In the genomic region with DNA sequence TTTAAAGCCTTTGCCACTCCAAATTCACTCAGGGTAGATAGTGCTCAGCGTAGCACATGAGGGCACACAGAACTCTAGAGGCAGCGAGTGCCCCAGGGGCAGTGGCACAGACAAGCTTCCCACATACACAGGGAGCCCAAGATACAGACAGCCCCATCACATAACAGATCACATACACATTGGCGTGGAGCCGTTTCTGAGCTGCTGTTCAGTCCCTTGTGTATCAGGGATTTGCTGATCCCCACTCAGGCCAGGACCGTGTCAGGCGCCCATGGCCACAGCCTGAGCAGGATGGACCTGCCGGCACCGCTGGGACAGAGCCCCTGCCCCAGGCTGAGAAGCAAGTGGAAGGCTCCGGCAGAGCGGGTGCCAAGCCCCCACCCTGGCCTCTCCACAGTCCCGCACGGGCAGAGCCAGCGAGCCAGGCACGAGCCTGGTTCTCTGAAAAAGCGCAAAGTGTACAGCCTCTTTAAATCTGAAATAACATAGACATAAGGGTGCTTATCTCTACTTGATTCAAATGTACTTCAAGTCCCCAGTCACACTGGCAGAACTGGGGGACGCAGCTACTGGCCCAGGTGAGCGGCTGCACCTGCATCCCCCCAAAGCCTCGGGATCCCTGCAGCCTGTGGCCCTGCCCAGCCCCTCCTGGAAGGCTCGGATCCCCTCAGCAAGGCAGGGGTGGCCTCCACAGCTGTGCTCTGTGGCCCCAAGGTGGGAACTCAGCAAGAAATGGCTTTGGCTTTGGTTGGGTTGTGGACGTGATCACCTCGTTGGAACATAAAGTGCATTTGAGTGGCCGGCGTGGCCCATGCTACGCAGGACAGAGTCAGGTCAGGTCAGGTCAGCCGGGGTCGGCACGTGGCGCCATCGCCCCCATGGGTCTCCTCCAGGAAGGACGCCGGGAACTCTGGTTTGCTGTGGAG, we compare ENCODE assay signal across 24 cellular contexts.
"Had no signal": no experiment of that assay in that cellular context is flagged by ENCODE, and none has a peak within 500 bp of the region (broad histone marks: within the 10 kb centered on the region; RNA-seq: fewer than 3 reads in every experiment).

No MANE protein-coding gene starts in this region.

- FAIRE-seq: small intestine had no signal

- DNase-seq: activated B cell treated with CpG ODN at 0.5 μM for 24 hours; activated CD4-positive, alpha-beta T cell treated with anti-CD3 and anti-CD28 coated beads for 36 hours; activated CD4-positive, alpha-beta T cell treated with anti-CD3 and anti-CD28 coated beads, Interleukin-2, amount 50 U/mL, for 4 hours; activated CD8-positive, alpha-beta memory T cell treated with anti-CD3 and anti-CD28 coated beads for 24 hours; activated CD8-positive, alpha-beta memory T cell treated with anti-CD3 and anti-CD28 coated beads, Interleukin-2, amount 50 U/mL, for 4 hours; activated naive CD4-positive, alpha-beta T cell treated with anti-CD3 and anti-CD28 coated beads, Interleukin-2, amount 50 U/mL, for 16 hours; activated T-cell treated with anti-CD3 and anti-CD28 coated beads, Interleukin-2, amount 50 U/mL, for 48 hours; brain microvascular endothelial cell; central memory CD4-positive, alpha-beta T cell; dermis blood vessel endothelial cell; effector CD8-positive, alpha-beta T cell; foreskin keratinocyte; hippocampal formation; naive thymus-derived CD4-positive, alpha-beta T cell; small intestine; stimulated activated CD4-positive, alpha-beta T cell treated with anti-CD3 and anti-CD28 coated beads, Interleukin-15, amount 100 ng/mL, for 24 hours; stimulated activated naive B cell treated with anti-CD40 and anti-IgM and Interleukin-4, amounts not matched to agents 10 μg/mL and 1 μg/mL and 100 μg/mL, for 72 hours; SW 1271; T-helper 17 cell; trophoblast cell had no signal

- H3K36me3 ChIP-seq: ascending aorta, brain microvascular endothelial cell, right lobe of liver, vagina had no signal

- H3K4me3 ChIP-seq: ascending aorta, right lobe of liver, vagina had no signal

- H3K4me3 Mint-ChIP-seq: activated B cell treated with CpG ODN at 0.5 μM for 24 hours; activated CD4-positive, alpha-beta T cell treated with anti-CD3 and anti-CD28 coated beads for 36 hours; naive thymus-derived CD4-positive, alpha-beta T cell; stimulated activated naive B cell treated with anti-CD40 and anti-IgM and Interleukin-4, amounts not matched to agents 10 μg/mL and 1 μg/mL and 100 μg/mL, for 72 hours; T-helper 17 cell had no signal

- H3K27ac ChIP-seq: ascending aorta, brain microvascular endothelial cell, foreskin keratinocyte, parathyroid adenoma, right lobe of liver, vagina had no signal

- ATAC-seq: activated CD4-positive, alpha-beta T cell treated with anti-CD3 and anti-CD28 coated beads for 36 hours; foreskin keratinocyte; naive thymus-derived CD4-positive, alpha-beta T cell; right lobe of liver; T-helper 17 cell had no signal

- H3K9me3 ChIP-seq: ascending aorta, right lobe of liver, vagina had no signal

- H3K9me3 Mint-ChIP-seq: activated B cell treated with CpG ODN at 0.5 μM for 24 hours; naive thymus-derived CD4-positive, alpha-beta T cell; stimulated activated naive B cell treated with anti-CD40 and anti-IgM and Interleukin-4, amounts not matched to agents 10 μg/mL and 1 μg/mL and 100 μg/mL, for 72 hours had no signal

- H3K4me1 ChIP-seq: ascending aorta, parathyroid adenoma, right lobe of liver had no signal

- H2AFZ ChIP-seq: parathyroid adenoma had no signal

- H3K9ac ChIP-seq: parathyroid adenoma had no signal

- H3K36me3 Mint-ChIP-seq: naive thymus-derived CD4-positive, alpha-beta T cell; stimulated activated naive B cell treated with anti-CD40 and anti-IgM and Interleukin-4, amounts not matched to agents 10 μg/mL and 1 μg/mL and 100 μg/mL, for 72 hours had no signal

- H3K27ac Mint-ChIP-seq: activated B cell treated with CpG ODN at 0.5 μM for 24 hours; activated CD4-positive, alpha-beta T cell treated with anti-CD3 and anti-CD28 coated beads for 36 hours; naive thymus-derived CD4-positive, alpha-beta T cell; stimulated activated naive B cell treated with anti-CD40 and anti-IgM and Interleukin-4, amounts not matched to agents 10 μg/mL and 1 μg/mL and 100 μg/mL, for 72 hours; T-helper 17 cell had no signal

- H3K79me2 ChIP-seq: parathyroid adenoma had no signal

- H3K27me3 Mint-ChIP-seq: activated B cell treated with CpG ODN at 0.5 μM for 24 hours; activated CD4-positive, alpha-beta T cell treated with anti-CD3 and anti-CD28 coated beads for 36 hours had no signal

- H3K27me3 ChIP-seq: ascending aorta, brain microvascular endothelial cell, foreskin keratinocyte, right lobe of liver, vagina had no signal

- H3K4me1 Mint-ChIP-seq: activated B cell treated with CpG ODN at 0.5 μM for 24 hours; activated CD4-positive, alpha-beta T cell treated with anti-CD3 and anti-CD28 coated beads for 36 hours; naive thymus-derived CD4-positive, alpha-beta T cell; stimulated activated naive B cell treated with anti-CD40 and anti-IgM and Interleukin-4, amounts not matched to agents 10 μg/mL and 1 μg/mL and 100 μg/mL, for 72 hours; T-helper 17 cell had no signal
